In the genomic region with DNA sequence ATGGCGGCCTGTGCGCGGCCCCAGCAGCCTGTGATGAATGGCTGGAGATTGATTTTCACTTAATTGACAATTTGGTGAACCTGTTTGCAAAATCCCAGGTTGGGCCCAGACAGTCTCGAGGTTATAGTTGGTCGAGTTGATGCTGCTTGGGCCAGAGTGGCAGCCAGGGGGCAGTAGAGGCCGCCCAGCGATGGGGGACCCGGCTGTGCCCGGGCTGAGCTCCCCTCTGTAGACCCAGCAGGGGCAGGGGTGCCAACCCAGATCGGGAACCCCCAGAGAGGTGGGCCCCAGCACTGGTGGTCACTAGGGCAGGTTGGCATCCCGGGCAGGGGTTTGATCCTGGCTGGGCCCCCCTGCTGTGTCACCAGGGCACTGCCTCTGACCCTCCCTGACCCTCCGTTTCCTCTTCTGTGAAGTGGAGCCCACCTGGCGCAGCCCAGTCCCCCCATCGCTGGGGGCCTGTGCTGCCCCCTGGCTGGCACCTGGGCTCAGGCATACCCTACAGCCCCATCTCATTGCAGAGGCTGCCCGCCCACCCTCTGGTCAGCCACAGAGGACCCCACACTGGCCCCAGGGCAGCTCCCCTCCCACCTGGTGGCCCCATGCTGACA, we compare ENCODE assay signal across 8 cellular contexts. TPM values are rescaled to one million over a fixed set of nuclear protein-coding genes. Genes with fewer than 3 reads are reported as not detected.
DNase-seq lines count a peak whose midpoint lies in the region; ATAC-seq and TF ChIP-seq lines count a peak whose summit lies in the region.

No MANE protein-coding gene starts in this region.

- H3K27ac ChIP-seq in C4-2B (no peak overlapping the region), neural cell (ENCODE audit: low read length) (no peak overlapping the region)
- H3K27ac ChIP-seq in effector memory CD4-positive, alpha-beta T cell (ENCODE audit: insufficient read depth, low read length, poor library complexity, severe bottlenecking) = no peak overlapping the region

- H3K4me2 ChIP-seq in neural cell (ENCODE audit: low read length) = no peak overlapping the region

- H3F3A ChIP-seq in neural cell (ENCODE audit: insufficient read depth, low read length, poor library complexity, severe bottlenecking) = no peaks in the 10 kb centered on the region

- H3K4me3 ChIP-seq in effector memory CD4-positive, alpha-beta T cell (ENCODE audit: insufficient read depth, low read depth, low read length, poor library complexity, severe bottlenecking) = no peak overlapping the region
- H3K4me3 ChIP-seq in neural cell (ENCODE audit: low read length) = no peak overlapping the region

- H4K20me1 ChIP-seq in neural cell (ENCODE audit: insufficient read depth) = no peaks in the 10 kb centered on the region

- peak; percentile 23 for TF ChIP-seq RAD21 in neural cell (conservative IDR thresholded peaks at IDR 0.05)

- TF ChIP-seq CTCF in C4-2B (conservative IDR thresholded peaks at IDR 0.05) (peak; percentile 90), neural cell (IDR thresholded peaks at IDR 0.05; ENCODE audit: poor library complexity, severe bottlenecking) (peak; percentile 47)

- no peaks in the 10 kb centered on the region for H3K79me2 ChIP-seq in neural cell (replicated peaks; ENCODE audit: insufficient read depth, low read length)

- H3K27me3 ChIP-seq in effector memory CD4-positive, alpha-beta T cell (replicated peaks; ENCODE audit: control insufficient read depth, insufficient read depth, low read length, poor library complexity, severe bottlenecking) = peaks cover 23% of the 10 kb centered on the region
- no peaks in the 10 kb centered on the region for H3K27me3 ChIP-seq in neural cell (ENCODE audit: insufficient read depth, low read depth, low read length)

- H3K36me3 ChIP-seq in effector memory CD4-positive, alpha-beta T cell (ENCODE audit: control insufficient read depth, insufficient read depth, low read length) = no peaks in the 10 kb centered on the region
- H3K36me3 ChIP-seq in neural cell (ENCODE audit: insufficient read depth, low read length) = no peaks in the 10 kb centered on the region

- TF ChIP-seq EP300 in neural cell (conservative IDR thresholded peaks at IDR 0.05; ENCODE audit: poor library complexity, severe bottlenecking) = no peak

- ATAC-seq in GM21447 (IDR thresholded peaks at IDR 0.05; ENCODE audit: unreplicated experiment) = no peak

- no peaks in the 10 kb centered on the region for H3K4me1 ChIP-seq in effector memory CD4-positive, alpha-beta T cell (ENCODE audit: control insufficient read depth, insufficient read depth, low read length, poor library complexity, severe bottlenecking)

- no peak overlapping the region for H2AFZ ChIP-seq in neural cell (ENCODE audit: low read depth, low read length)

- DNase-seq in HT1080 (ENCODE audit: low read depth) = peak; percentile 17
- peak; percentile 73 for DNase-seq in activated CD4-positive, alpha-beta T cell treated with anti-CD3 and anti-CD28 coated beads for 48 hours
- peak in 2 of 3 donors; percentile 12 to 16 for DNase-seq in effector memory CD4-positive, alpha-beta T cell
- DNase-seq in HCEC 1CT = no peak
- no peak for DNase-seq in NCI-H1048 (lab: John Stamatoyannopoulos, UW)

- H3K9me3 ChIP-seq in effector memory CD4-positive, alpha-beta T cell (ENCODE audit: control insufficient read depth, low read length) = no peaks in the 10 kb centered on the region
- no peaks in the 10 kb centered on the region for H3K9me3 ChIP-seq in neural cell (ENCODE audit: low read length)

- no peak overlapping the region for H3K9ac ChIP-seq in neural cell (ENCODE audit: low read length)

- H3K9me2 ChIP-seq in neural cell (ENCODE audit: insufficient read depth, low read length) = no peaks in the 10 kb centered on the region

TF ChIP-seq in neural cell, 6 proteins besides CTCF, POLR2A, EP300 and RAD21:
- TF ChIP-seq, protein P1, sequence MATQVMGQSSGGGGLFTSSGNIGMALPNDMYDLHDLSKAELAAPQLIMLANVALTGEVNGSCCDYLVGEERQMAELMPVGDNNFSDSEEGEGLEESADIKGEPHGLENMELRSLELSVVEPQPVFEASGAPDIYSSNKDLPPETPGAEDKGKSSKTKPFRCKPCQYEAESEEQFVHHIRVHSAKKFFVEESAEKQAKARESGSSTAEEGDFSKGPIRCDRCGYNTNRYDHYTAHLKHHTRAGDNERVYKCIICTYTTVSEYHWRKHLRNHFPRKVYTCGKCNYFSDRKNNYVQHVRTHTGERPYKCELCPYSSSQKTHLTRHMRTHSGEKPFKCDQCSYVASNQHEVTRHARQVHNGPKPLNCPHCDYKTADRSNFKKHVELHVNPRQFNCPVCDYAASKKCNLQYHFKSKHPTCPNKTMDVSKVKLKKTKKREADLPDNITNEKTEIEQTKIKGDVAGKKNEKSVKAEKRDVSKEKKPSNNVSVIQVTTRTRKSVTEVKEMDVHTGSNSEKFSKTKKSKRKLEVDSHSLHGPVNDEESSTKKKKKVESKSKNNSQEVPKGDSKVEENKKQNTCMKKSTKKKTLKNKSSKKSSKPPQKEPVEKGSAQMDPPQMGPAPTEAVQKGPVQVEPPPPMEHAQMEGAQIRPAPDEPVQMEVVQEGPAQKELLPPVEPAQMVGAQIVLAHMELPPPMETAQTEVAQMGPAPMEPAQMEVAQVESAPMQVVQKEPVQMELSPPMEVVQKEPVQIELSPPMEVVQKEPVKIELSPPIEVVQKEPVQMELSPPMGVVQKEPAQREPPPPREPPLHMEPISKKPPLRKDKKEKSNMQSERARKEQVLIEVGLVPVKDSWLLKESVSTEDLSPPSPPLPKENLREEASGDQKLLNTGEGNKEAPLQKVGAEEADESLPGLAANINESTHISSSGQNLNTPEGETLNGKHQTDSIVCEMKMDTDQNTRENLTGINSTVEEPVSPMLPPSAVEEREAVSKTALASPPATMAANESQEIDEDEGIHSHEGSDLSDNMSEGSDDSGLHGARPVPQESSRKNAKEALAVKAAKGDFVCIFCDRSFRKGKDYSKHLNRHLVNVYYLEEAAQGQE (IDR thresholded peaks at IDR 0.05; ENCODE audit: borderline replicate concordance) = no peak
- TF ChIP-seq MXI1 (conservative IDR thresholded peaks at IDR 0.05; ENCODE audit: poor library complexity, severe bottlenecking) (no peak), EZH2 (IDR thresholded peaks at IDR 0.05; ENCODE audit: borderline replicate concordance, insufficient read depth, low read length, poor library complexity, severe bottlenecking) (no peak), SMC3 (conservative IDR thresholded peaks at IDR 0.05; ENCODE audit: poor library complexity) (no peak), TAF1 (IDR thresholded peaks at IDR 0.05; ENCODE audit: low read depth) (no peak), POLR2AphosphoS5 (IDR thresholded peaks at IDR 0.05) (no peak)

RNA-seq across cellular contexts. Expression of a gene that starts 34.5 kb away (rescaled TPM):
- total RNA-seq in HT1080 (2014; rRNA removed; shearing (Covaris generic)) = not detected in 2 replicates
- polyA plus RNA-seq in HT1080 (2015; cell fraction: cytosol; rRNA removed) = 0.02 TPM in 1 of 2 replicates, not detected in the other
- polyA plus RNA-seq in HT1080 (2015; cell fraction: nucleus; rRNA removed) = 0.06 TPM in 2 replicates
- polyA plus RNA-seq in neural cell = not detected in 2 replicates
- polyA minus RNA-seq in neural cell = 0.23 TPM in 1 of 2 replicates, not detected in the other

RNA-seq across cellular contexts. Expression of a gene that starts 51.7 kb away (rescaled TPM):
- total RNA-seq in HT1080 (2014; rRNA removed; shearing (Covaris generic)) = 47.1 and 63.7 TPM in 2 replicates
- 35.4 and 44.7 TPM in 2 replicates for polyA plus RNA-seq in HT1080 (2015; cell fraction: cytosol; rRNA removed)
- 24.3 and 30.3 TPM in 2 replicates for polyA plus RNA-seq in HT1080 (2015; cell fraction: nucleus; rRNA removed)
- 15.0 and 20.6 TPM in 2 replicates for polyA plus RNA-seq in neural cell
- 27.9 and 38.5 TPM in 2 replicates for polyA minus RNA-seq in neural cell

Comparison
In these comparisons a context has a peak if more than half of its experiments do, and no peak if none do; other contexts are left out.
1. DNase-seq: peak in HT1080 (single experiment), activated CD4-positive, alpha-beta T cell treated with anti-CD3 and anti-CD28 coated beads for 48 hours (single experiment) and effector memory CD4-positive, alpha-beta T cell (2 of 3); none in HCEC 1CT (single experiment) and NCI-H1048 (single experiment).